ENCODE assay signal across 1 cellular context in the genomic region with DNA sequence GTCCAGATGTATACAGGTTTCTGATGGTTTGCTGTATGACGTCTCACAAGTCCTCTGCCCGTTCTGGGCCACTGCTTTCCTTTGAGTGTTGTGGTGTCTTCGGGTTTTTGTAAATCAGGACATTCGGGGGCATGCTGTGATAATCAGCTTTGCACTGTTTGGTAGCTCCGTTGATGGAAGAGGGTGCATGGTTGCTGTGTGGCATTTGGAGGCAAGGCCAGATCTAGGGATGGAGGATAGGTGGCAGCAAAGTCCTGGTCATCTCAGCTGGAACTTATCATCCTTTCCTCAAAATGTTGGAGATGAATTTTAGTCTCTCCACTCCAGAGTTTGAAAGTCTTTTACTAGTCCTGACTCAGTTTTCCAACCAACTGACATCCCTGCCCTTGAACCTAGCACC.
TF ChIP-seq lines count a peak whose summit lies in the region.

No MANE protein-coding gene starts in this region.

TF ChIP-seq in GM12878, 131 proteins besides CTCF, POLR2A, EP300 and RAD21 (continued from another document):
- TF ChIP-seq, protein P1, sequence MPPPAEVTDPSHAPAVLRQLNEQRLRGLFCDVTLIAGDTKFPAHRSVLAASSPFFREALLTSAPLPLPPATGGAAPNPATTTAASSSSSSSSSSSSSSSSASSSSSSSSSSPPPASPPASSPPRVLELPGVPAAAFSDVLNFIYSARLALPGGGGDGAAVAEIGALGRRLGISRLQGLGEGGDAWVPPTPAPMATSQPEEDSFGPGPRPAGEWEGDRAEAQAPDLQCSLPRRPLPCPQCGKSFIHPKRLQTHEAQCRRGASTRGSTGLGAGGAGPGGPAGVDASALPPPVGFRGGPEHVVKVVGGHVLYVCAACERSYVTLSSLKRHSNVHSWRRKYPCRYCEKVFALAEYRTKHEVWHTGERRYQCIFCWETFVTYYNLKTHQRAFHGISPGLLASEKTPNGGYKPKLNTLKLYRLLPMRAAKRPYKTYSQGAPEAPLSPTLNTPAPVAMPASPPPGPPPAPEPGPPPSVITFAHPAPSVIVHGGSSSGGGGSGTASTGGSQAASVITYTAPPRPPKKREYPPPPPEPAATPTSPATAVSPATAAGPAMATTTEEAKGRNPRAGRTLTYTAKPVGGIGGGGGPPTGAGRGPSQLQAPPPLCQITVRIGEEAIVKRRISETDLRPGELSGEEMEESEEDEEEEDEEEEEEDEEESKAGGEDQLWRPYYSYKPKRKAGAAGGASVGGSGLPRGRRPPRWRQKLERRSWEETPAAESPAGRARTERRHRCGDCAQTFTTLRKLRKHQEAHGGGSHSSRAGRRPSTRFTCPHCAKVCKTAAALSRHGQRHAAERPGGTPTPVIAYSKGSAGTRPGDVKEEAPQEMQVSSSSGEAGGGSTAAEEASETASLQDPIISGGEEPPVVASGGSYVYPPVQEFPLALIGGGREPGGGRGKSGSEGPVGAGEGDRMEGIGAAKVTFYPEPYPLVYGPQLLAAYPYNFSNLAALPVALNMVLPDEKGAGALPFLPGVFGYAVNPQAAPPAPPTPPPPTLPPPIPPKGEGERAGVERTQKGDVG (CRISPR knock-in tag; IDR thresholded peaks at IDR 0.05): no peak
- TF ChIP-seq HCFC1 (IDR thresholded peaks at IDR 0.05; ENCODE audit: low read length) (no peak), CBFB (IDR thresholded peaks at IDR 0.05; ENCODE audit: low read depth) (no peak), SMC3 (IDR thresholded peaks at IDR 0.05; ENCODE audit: borderline replicate concordance, low read length) (peak; percentile 24; the same call in 1 of the 2 replicates)
